In genomic region chr12:47348206-47348605, GRCh38 we compare ENCODE assay signal across 17 cellular contexts.
"Had no signal": no experiment of that assay in that cellular context is flagged by ENCODE, and none has a peak within 500 bp of the region (broad histone marks: within the 10 kb centered on the region; RNA-seq: fewer than 3 reads in every experiment).

No MANE protein-coding gene starts in this region.

- H3K27me3 Mint-ChIP-seq: natural killer cell treated with Interleukin-12 subunit alpha and Interleukin-12 subunit beta and Interleukin-15 and Interleukin-18, amount 100 ng/mL, for 72 hours; T-helper 17 cell had no signal

- ATAC-seq: body of pancreas; heart left ventricle; left ventricle myocardium superior; natural killer cell treated with Interleukin-12 subunit alpha and Interleukin-12 subunit beta and Interleukin-15 and Interleukin-18, amount 100 ng/mL, for 72 hours; T-helper 17 cell had no signal

- H3K36me3 Mint-ChIP-seq: mesothelial cell of epicardium had no signal

- H3K27me3 ChIP-seq: cardiac muscle cell, testis, uterus had no signal

- H3K9me3 Mint-ChIP-seq: mesothelial cell of epicardium had no signal

- H3K9me3 ChIP-seq: body of pancreas, heart left ventricle, prostate gland, testis, uterus had no signal

- H3K4me1 Mint-ChIP-seq: mesothelial cell of epicardium had no signal

- DNase-seq: activated CD4-positive, alpha-beta T cell treated with anti-CD3 and anti-CD28 coated beads for 48 hours; activated CD4-positive, CD25-positive, alpha-beta regulatory T cell; body of pancreas; cortex of kidney; heart left ventricle; left ventricle myocardium superior; mammary epithelial cell; stimulated activated CD4-positive, alpha-beta T cell treated with anti-CD3 and anti-CD28 coated beads, Interleukin-4, amount 100 ng/mL, for 24 hours; SW 1271; T-helper 17 cell; testis; uterus had no signal

- H3K4me3 Mint-ChIP-seq: mesothelial cell of epicardium; natural killer cell treated with Interleukin-12 subunit alpha and Interleukin-12 subunit beta and Interleukin-15 and Interleukin-18, amount 100 ng/mL, for 72 hours; T-helper 17 cell had no signal

- H3K27ac ChIP-seq: body of pancreas, cardiac muscle cell, heart left ventricle, prostate gland, SK-N-MC, testis, uterus had no signal

- H3K27ac Mint-ChIP-seq: mesothelial cell of epicardium, T-helper 17 cell had no signal
